Comparison of ENCODE assay signal across 8 cellular contexts in the genomic region with DNA sequence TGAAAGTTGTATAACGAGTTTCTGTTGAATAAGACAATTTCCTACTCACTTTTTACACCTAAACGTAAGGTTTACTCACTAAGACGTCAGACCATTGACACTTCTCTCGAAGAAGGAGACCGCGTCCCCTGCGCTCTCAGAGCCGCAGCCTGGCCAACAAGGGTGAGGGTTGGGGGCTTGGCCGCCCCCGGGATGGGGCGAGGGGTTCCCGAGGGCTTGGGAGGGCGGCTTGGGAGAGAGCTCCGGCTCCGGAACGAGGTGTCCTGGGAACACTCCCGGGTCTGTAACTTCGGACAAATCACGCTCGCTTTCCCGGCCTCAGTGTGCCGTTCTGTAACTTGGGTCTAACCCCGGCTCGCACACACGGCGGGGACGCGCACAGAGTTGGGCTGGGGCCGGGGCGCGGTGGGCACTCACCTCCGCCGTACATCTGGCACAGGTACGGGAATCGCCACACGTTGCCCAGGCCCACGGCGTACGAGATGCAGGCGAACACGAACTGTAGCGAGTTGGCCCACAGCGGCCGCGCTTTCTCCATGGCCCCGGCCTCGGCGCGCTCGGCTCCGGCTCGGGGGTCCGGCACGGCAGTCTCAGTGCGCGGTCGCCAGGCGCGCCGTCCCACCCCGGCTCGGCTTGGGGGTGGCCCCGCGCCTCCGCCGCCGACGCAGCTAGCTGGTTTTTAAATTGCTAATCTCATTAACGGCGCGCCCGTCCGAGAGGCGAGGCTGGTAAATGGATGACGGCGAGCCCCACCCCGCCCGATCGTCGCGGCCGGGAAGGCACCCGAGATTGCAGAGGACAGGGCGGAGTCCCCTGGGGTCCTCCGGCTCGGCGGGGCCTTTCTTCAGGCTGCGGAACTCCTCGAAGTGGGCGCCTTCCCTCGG. TPM values are rescaled to one million over a fixed set of nuclear protein-coding genes. Genes with fewer than 3 reads are reported as not detected.
DNase-seq lines count a peak whose midpoint lies in the region; ATAC-seq and TF ChIP-seq lines count a peak whose summit lies in the region.

A gene with protein sequence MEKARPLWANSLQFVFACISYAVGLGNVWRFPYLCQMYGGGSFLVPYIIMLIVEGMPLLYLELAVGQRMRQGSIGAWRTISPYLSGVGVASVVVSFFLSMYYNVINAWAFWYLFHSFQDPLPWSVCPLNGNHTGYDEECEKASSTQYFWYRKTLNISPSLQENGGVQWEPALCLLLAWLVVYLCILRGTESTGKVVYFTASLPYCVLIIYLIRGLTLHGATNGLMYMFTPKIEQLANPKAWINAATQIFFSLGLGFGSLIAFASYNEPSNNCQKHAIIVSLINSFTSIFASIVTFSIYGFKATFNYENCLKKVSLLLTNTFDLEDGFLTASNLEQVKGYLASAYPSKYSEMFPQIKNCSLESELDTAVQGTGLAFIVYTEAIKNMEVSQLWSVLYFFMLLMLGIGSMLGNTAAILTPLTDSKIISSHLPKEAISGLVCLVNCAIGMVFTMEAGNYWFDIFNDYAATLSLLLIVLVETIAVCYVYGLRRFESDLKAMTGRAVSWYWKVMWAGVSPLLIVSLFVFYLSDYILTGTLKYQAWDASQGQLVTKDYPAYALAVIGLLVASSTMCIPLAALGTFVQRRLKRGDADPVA (minus strand): TSS at position 655 of the 884 bp plus-strand sequence. CDS start 117 bp downstream, at position 538.

- H3K36me3 Mint-ChIP-seq in CD14-positive monocyte: peaks cover 0 to 2% of the 10 kb centered on the region in 2 donors

- DNase-seq in CD14-positive monocyte (ENCODE audit: low spot score) (no peak), RWPE2 (ENCODE audit: low spot score) (no peak), MV-4-11 (lab: John Stamatoyannopoulos, UW) (no peak), Ammon's horn (ENCODE audit: low spot score) (no peak)

- WGBS in esophagus, 2 donors: 1 to 2% methylated on average over 91 of the region's 91 CpGs

- H3K27ac Mint-ChIP-seq in CD14-positive monocyte: no peak within 1 kb of the TSS

- TF ChIP-seq CTCF in CD14-positive monocyte (IDR thresholded peaks at IDR 0.05) (no peak), RWPE2 (IDR thresholded peaks at IDR 0.05; ENCODE audit: poor library complexity, severe bottlenecking) (no peak), neural cell (IDR thresholded peaks at IDR 0.05; ENCODE audit: poor library complexity, severe bottlenecking) (no peak)

- no peaks in the 10 kb centered on the region for H3K9me2 ChIP-seq in neural cell (ENCODE audit: insufficient read depth, low read length)

- peak; percentile 24; the same call in 1 of the 3 replicates for ATAC-seq in RWPE2 (ENCODE audit: low read depth)
- no peak for ATAC-seq in HG02610 (IDR thresholded peaks at IDR 0.05; ENCODE audit: unreplicated experiment)
- no peak for ATAC-seq in HG03159 (IDR thresholded peaks at IDR 0.05; ENCODE audit: unreplicated experiment)

- H2AFZ ChIP-seq in neural cell (ENCODE audit: low read depth, low read length): no peak within 1 kb of the TSS

- H3K36me3 ChIP-seq in RWPE2 (ENCODE audit: low read depth) (no peaks in the 10 kb centered on the region), esophagus (ENCODE audit: control insufficient read depth in 2 of 2, insufficient read depth in 2 of 2, low read length in 1 of 2) (no peaks in the 10 kb centered on the region), neural cell (ENCODE audit: insufficient read depth, low read length) (no peaks in the 10 kb centered on the region)

- H3K27ac ChIP-seq in RWPE2 (ENCODE audit: poor library complexity, severe bottlenecking) (no peak within 1 kb of the TSS), esophagus (ENCODE audit: low read depth in 2 of 2, low read length in 1 of 2) (no peak within 1 kb of the TSS), neural cell (ENCODE audit: low read length) (no peak within 1 kb of the TSS)

- H3K4me2 ChIP-seq in neural cell (ENCODE audit: low read length): no peak within 1 kb of the TSS

- H3K27me3 Mint-ChIP-seq in CD14-positive monocyte (ENCODE audit: low read depth in 3 of 3): peaks cover 52 to 67% (median 56%) of the 10 kb centered on the region in 3 donors

- no peaks in the 10 kb centered on the region for H3F3A ChIP-seq in neural cell (ENCODE audit: insufficient read depth, low read length, poor library complexity, severe bottlenecking)

- no peaks in the 10 kb centered on the region for H3K4me1 ChIP-seq in RWPE2 (ENCODE audit: insufficient read depth, poor library complexity, severe bottlenecking)
- H3K4me1 ChIP-seq in esophagus (ENCODE audit: control insufficient read depth in 2 of 2, insufficient read depth in 2 of 2, low read length in 1 of 2): peaks cover 0 to 9% of the 10 kb centered on the region in 2 donors

- H3K9ac ChIP-seq in neural cell (ENCODE audit: low read length): no peak within 1 kb of the TSS

- H3K4me1 Mint-ChIP-seq in CD14-positive monocyte: peaks cover 23% of the 10 kb centered on the region

- intact Hi-C loops in CD14-positive monocyte (cut with micrococcal nuclease): no loop called here

- no peak for TF ChIP-seq EP300 in neural cell (conservative IDR thresholded peaks at IDR 0.05; ENCODE audit: poor library complexity, severe bottlenecking)

- H3K27me3 ChIP-seq in RWPE2 (ENCODE audit: insufficient read depth, poor library complexity, severe bottlenecking): peaks cover 34% of the 10 kb centered on the region
- H3K27me3 ChIP-seq in esophagus (ENCODE audit: control insufficient read depth in 1 of 2, insufficient read depth in 2 of 2, low read length in 2 of 2): peaks cover 0 to 8% of the 10 kb centered on the region in 2 donors
- peaks cover 50% of the 10 kb centered on the region for H3K27me3 ChIP-seq in neural cell (ENCODE audit: insufficient read depth, low read depth, low read length)

- peak within 1 kb of the TSS; percentile 13 to 82 for H3K4me3 Mint-ChIP-seq in CD14-positive monocyte

- H3K79me2 ChIP-seq in neural cell (replicated peaks; ENCODE audit: insufficient read depth, low read length): no peaks in the 10 kb centered on the region

- peak within 1 kb of the TSS; percentile 25 for H3K4me3 ChIP-seq in RWPE2 (ENCODE audit: severe bottlenecking)
- H3K4me3 ChIP-seq in esophagus (ENCODE audit: low read depth in 1 of 2, low read length in 2 of 2): peak within 1 kb of the TSS; percentile 42 to 50
- H3K4me3 ChIP-seq in neural cell (ENCODE audit: low read length): peak within 1 kb of the TSS; percentile 63

- no peak for TF ChIP-seq RAD21 in neural cell (conservative IDR thresholded peaks at IDR 0.05)

- peaks cover 0 to 6% (median 0%) of the 10 kb centered on the region in 7 donors for H3K9me3 Mint-ChIP-seq in CD14-positive monocyte

- H4K20me1 ChIP-seq in neural cell (ENCODE audit: insufficient read depth): no peaks in the 10 kb centered on the region

- H3K9me3 ChIP-seq in RWPE2 (ENCODE audit: severe bottlenecking) (no peaks in the 10 kb centered on the region), esophagus (ENCODE audit: control insufficient read depth in 2 of 2, insufficient read depth in 1 of 2, low read depth in 1 of 2, low read length in 1 of 2) (peaks cover 0 to 5% of the 10 kb centered on the region in 2 donors), neural cell (ENCODE audit: low read length) (no peaks in the 10 kb centered on the region)

TF ChIP-seq in neural cell, 6 proteins besides CTCF, POLR2A, EP300 and RAD21:
- TF ChIP-seq EZH2 (IDR thresholded peaks at IDR 0.05; ENCODE audit: borderline replicate concordance, insufficient read depth, low read length, poor library complexity, severe bottlenecking): no peak
TF ChIP-seq in neural cell: peak in this region for 0.

RNA-seq across cellular contexts. Expression of the gene that starts here (rescaled TPM):
- not detected for polyA plus RNA-seq in CD14-positive monocyte
- polyA plus RNA-seq in esophagus: under 1 TPM in 1 of 2 donors, not detected in 1; 0.01 TPM
- polyA plus RNA-seq in neural cell: not detected in 2 replicates
- not detected in 2 replicates for polyA minus RNA-seq in neural cell
